23 cellular contexts compared by ENCODE assay signal in genomic region chr6:140849441-140849840, GRCh38.
"Had no signal": no experiment of that assay in that cellular context is flagged by ENCODE, and none has a peak within 500 bp of the region (broad histone marks: within the 10 kb centered on the region; RNA-seq: fewer than 3 reads in every experiment).

No MANE protein-coding gene starts in this region.

- H3K4me1 ChIP-seq: parathyroid adenoma, stomach had no signal

- DNase-seq: activated CD4-positive, alpha-beta memory T cell treated with anti-CD3 and anti-CD28 coated beads for 36 hours; activated CD4-positive, alpha-beta T cell treated with anti-CD3 and anti-CD28 coated beads for 48 hours; activated naive CD4-positive, alpha-beta T cell treated with Interleukin-2 at 50 U/mL for 16 hours; activated naive CD8-positive, alpha-beta T cell treated with anti-CD3 and anti-CD28 coated beads for 36 hours; activated T-cell treated with anti-CD3 and anti-CD28 coated beads, Interleukin-2, amount 50 U/mL, for 48 hours; amygdala; dermis blood vessel endothelial cell; effector CD8-positive, alpha-beta T cell; esophagus squamous epithelium; foreskin melanocyte; hippocampal formation; left ventricle myocardium superior; right cardiac atrium; stimulated activated CD4-positive, alpha-beta T cell treated with anti-CD3 and anti-CD28 coated beads, Interleukin-1b, Interleukin-23, amount 100 ng/mL, for 48 hours; stomach; SW 1271; T-helper 17 cell had no signal

- H3K36me3 ChIP-seq: esophagus squamous epithelium, neutrophil, stomach, suprapubic skin, tibial nerve had no signal

- H3K9me3 ChIP-seq: esophagus squamous epithelium, neutrophil, stomach, suprapubic skin, tibial nerve had no signal

- H2AFZ ChIP-seq: parathyroid adenoma had no signal

- H3K9ac ChIP-seq: parathyroid adenoma had no signal

- H3K4me3 ChIP-seq: esophagus squamous epithelium, stomach, suprapubic skin, tibial nerve had no signal

- H3K79me2 ChIP-seq: parathyroid adenoma had no signal

- ATAC-seq: left ventricle myocardium superior; natural killer cell treated with Interleukin-12 subunit alpha and Interleukin-12 subunit beta and Interleukin-15 and Interleukin-18, amount 100 ng/mL, for 72 hours; right cardiac atrium; stimulated activated effector memory CD8-positive, alpha-beta T cell treated with anti-CD3 and anti-CD28 coated beads, Interleukin-12 subunit alpha, Interleukin-12 subunit beta, amount 100 ng/mL, for 72 hours; T-helper 17 cell had no signal

- H3K27me3 ChIP-seq: esophagus squamous epithelium, neutrophil, stomach, suprapubic skin, tibial nerve had no signal

- H3K27ac ChIP-seq: esophagus squamous epithelium, neutrophil, parathyroid adenoma, stomach, suprapubic skin, tibial nerve had no signal
